19 cellular contexts compared by ENCODE assay signal in the genomic region with DNA sequence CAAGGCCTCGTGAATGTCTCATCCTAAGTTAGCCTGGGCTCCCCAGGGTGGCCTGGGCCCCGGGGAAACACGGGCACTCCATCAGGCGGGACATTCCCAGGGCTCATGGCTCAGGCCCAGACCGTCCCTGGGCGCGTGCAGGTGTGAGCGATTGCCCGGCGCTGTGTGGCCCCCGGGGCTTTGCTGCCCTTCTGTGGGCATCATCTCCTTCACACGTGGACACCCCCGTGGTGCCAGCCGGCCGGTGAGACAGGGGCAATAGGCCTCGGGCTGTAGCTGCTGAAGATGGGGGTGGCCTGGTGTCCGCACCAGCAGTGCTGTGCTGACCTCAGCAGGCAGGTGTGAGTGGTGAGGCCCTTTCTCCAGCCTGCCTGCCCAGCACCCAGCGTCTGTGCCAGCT. TPM values are rescaled to one million over a fixed set of nuclear protein-coding genes. Genes with fewer than 3 reads are reported as not detected.
"Had no signal": no experiment of that assay in that cellular context is flagged by ENCODE, and none has a peak within 500 bp of the region (broad histone marks: within the 10 kb centered on the region; RNA-seq: fewer than 3 reads in every experiment).

No MANE protein-coding gene starts in this region.

- H3K9me3 ChIP-seq: colonic mucosa, esophagus squamous epithelium, right atrium auricular region had no signal

- FAIRE-seq: endothelial cell of umbilical vein, kidney, TTC549 had no signal

- H3K27me3 ChIP-seq: colonic mucosa, esophagus squamous epithelium, right atrium auricular region had no signal

- H3K4me2 ChIP-seq: smooth muscle cell had no signal

- H3K27ac ChIP-seq: colonic mucosa, esophagus squamous epithelium, right atrium auricular region had no signal

- H3K4me3 ChIP-seq: colonic mucosa, esophagus squamous epithelium, right atrium auricular region, smooth muscle cell had no signal

- ATAC-seq: activated CD8-positive, alpha-beta T cell treated with anti-CD3 and anti-CD28 coated beads, Interleukin-2, amount 10 ng/mL, durations not matched to agents 7 days and 5 days; left ventricle myocardium superior; stimulated activated naive CD8-positive, alpha-beta T cell treated with anti-CD3 and anti-CD28 coated beads, Interleukin-15, amount 100 ng/mL, for 72 hours; WTC11 had no signal

- DNase-seq: activated CD4-positive, alpha-beta T cell treated with anti-CD3 and anti-CD28 coated beads for 4 hours; activated CD8-positive, alpha-beta memory T cell treated with anti-CD3 and anti-CD28 coated beads, Interleukin-2, amount 50 U/mL, for 4 hours; activated CD8-positive, alpha-beta T cell treated with anti-CD3 and anti-CD28 coated beads, Interleukin-2, amount 10 ng/mL, durations not matched to agents 7 days and 5 days; activated gamma-delta T cell treated with Interleukin-2 at 50 U/mL for 16 hours; activated naive CD8-positive, alpha-beta T cell treated with anti-CD3 and anti-CD28 coated beads, Interleukin-2, amount 10 ng/mL, durations not matched to agents 7 days and 5 days; central memory CD4-positive, alpha-beta T cell; colonic mucosa; effector CD8-positive, alpha-beta T cell; esophagus squamous epithelium; hippocampal formation; kidney; left ventricle myocardium superior; mesendoderm; stimulated activated naive CD8-positive, alpha-beta T cell treated with anti-CD3 and anti-CD28 coated beads, Interleukin-15, amount 100 ng/mL, for 72 hours had no signal

RNA-seq across cellular contexts. Expression of a gene that starts 25.7 kb away (rescaled TPM):
- total RNA-seq: colonic mucosa had no signal
